In the genomic region with DNA sequence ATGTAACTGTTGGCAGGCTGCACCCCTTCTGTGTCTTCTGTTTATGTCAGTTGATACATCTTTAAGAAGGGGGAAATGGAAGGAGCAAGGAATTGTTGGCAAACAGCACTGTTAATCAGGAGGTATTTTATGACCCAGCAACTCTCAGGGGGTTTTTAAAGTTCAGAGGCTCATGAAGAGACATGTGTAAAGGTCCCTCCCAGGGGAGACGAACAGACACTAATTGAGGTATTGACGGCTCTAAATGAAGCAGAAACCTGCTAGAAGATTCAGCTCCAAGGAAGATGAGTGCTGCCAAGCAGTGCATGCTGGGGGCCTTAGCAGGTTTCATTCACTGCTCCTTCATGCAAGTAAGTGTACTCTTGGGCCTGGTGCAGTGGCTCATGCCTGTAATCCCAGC, we compare ENCODE assay signal across 26 cellular contexts.
A peak's percentile ranks its signal among the peaks of the same experiment; 100 is the strongest.
DNase-seq lines count a peak whose midpoint lies in the region; TF ChIP-seq lines count a peak whose summit lies in the region.
"Had no signal": no experiment of that assay in that cellular context is flagged by ENCODE, and none has a peak within 500 bp of the region (broad histone marks: within the 10 kb centered on the region; RNA-seq: fewer than 3 reads in every experiment).

No MANE protein-coding gene starts in this region.

- TF ChIP-seq CTCF in GM20000 (IDR thresholded peaks at IDR 0.05; ENCODE audit: extremely low read depth, missing control alignments) = no peak

- DNase-seq in NCI-H345 (lab: John Stamatoyannopoulos, UW) (peak; percentile 17), NCI-H345 treated with DMSO at 0.1 percent for 48 hours (lab: John Stamatoyannopoulos, UW; ENCODE audit: unreplicated experiment) (no peak), NCI-H2107 (lab: John Stamatoyannopoulos, UW) (peak; percentile 63), NCI-H82 (lab: John Stamatoyannopoulos, UW) (peak; percentile 63), retina (peak; percentile 40), DMS114 treated with DMSO at 0.1 percent for 48 hours (lab: John Stamatoyannopoulos, UW; ENCODE audit: unreplicated experiment) (no peak), GM20000 (ENCODE audit: low spot score) (no peak), Kasumi-1 (lab: John Stamatoyannopoulos, UW) (no peak)
- DNase-seq: 8988T; activated CD8-positive, alpha-beta memory T cell treated with anti-CD3 and anti-CD28 coated beads, Interleukin-2, amount 50 U/mL, for 48 hours; activated CD8-positive, alpha-beta T cell treated with anti-CD3 and anti-CD28 coated beads for 36 hours; activated naive CD4-positive, alpha-beta T cell treated with anti-CD3 and anti-CD28 coated beads for 36 hours; adrenal gland; Calu3; EL; erythroblast; NCI-H146; NCI-H510A; nucleus accumbens; SHP77 treated with DMSO at 0.1 percent for 48 hours; sigmoid colon; stimulated activated CD4-positive, alpha-beta T cell treated with anti-CD3 and anti-CD28 coated beads, Interleukin-12 subunit alpha, Interleukin-12 subunit beta, amount 100 ng/mL, for 4 hours; stimulated activated CD4-positive, alpha-beta T cell treated with anti-CD3 and anti-CD28 coated beads, Interleukin-2, amount 100 ng/mL, for 48 hours; T-helper 2 cell; thyroid gland; uterus had no signal

Comparison
In these comparisons a context has a peak if more than half of its experiments do, and no peak if none do; other contexts are left out.
1. DNase-seq: peak in NCI-H345 (single experiment), NCI-H2107 (single experiment), NCI-H82 (single experiment) and retina (single experiment); none in NCI-H345 treated with DMSO at 0.1 percent for 48 hours (single experiment), DMS114 treated with DMSO at 0.1 percent for 48 hours (single experiment), GM20000 (single experiment) and Kasumi-1 (0 of 2).